Comparison of ENCODE assay signal across 9 cellular contexts in genomic region chr1:23977187-23977853, GRCh38. TPM values are rescaled to one million over a fixed set of nuclear protein-coding genes. Genes with fewer than 3 reads are reported as not detected.
DNase-seq lines count a peak whose midpoint lies in the region; ATAC-seq and TF ChIP-seq lines count a peak whose summit lies in the region.
"Had no signal": no experiment of that assay in that cellular context is flagged by ENCODE, and none has a peak within 500 bp of the region (broad histone marks: within the 10 kb centered on the region; RNA-seq: fewer than 3 reads in every experiment).

No MANE protein-coding gene starts in this region.

- H3K4me3 ChIP-seq in SU-DHL-6 (ENCODE audit: insufficient read depth, low read length, poor library complexity, severe bottlenecking) (peak overlapping the region; percentile 99), fibroblast of mammary gland (ENCODE audit: control insufficient read depth, low read depth, low read length) (peak overlapping the region; percentile 21), spleen (peak overlapping the region in 1 of 8 donors; percentile 21)

- no peak overlapping the region for H3K18ac ChIP-seq in H9 (ENCODE audit: insufficient read length, low read depth, low read length)

- H3K4ac ChIP-seq in H9 (ENCODE audit: low read depth, low read length): no peak overlapping the region

- H2BK5ac ChIP-seq in H9 (ENCODE audit: insufficient read length, low read length): no peak overlapping the region

- peaks cover 5% of the 10 kb centered on the region for H3K79me1 ChIP-seq in H9 (ENCODE audit: insufficient read depth, low read depth, low read length, poor library complexity, severe bottlenecking)

- H4K8ac ChIP-seq in H9 (replicated peaks; ENCODE audit: insufficient read length, low read depth, low read length): no peak overlapping the region

- H3K36me3 ChIP-seq in SU-DHL-6 (ENCODE audit: low read length) (peaks cover 56% of the 10 kb centered on the region), spleen (peaks cover 0 to 39% (median 24%) of the 10 kb centered on the region in 6 donors)

- no peaks in the 10 kb centered on the region for H3K9me3 ChIP-seq in H9 (ENCODE audit: control insufficient read depth, low read depth, low read length)
- no peaks in the 10 kb centered on the region for H3K9me3 ChIP-seq in SU-DHL-6 (ENCODE audit: insufficient read depth, low read length)
- H3K9me3 ChIP-seq in spleen: no peaks in the 10 kb centered on the region

- H2BK120ac ChIP-seq in H9 (ENCODE audit: low read depth, low read length, poor library complexity, severe bottlenecking): no peak overlapping the region

- peaks cover 68% of the 10 kb centered on the region for H3F3A ChIP-seq in SU-DHL-6 (ENCODE audit: insufficient read depth)

- H3K4me1 Mint-ChIP-seq in H9: peaks cover 40 to 56% of the 10 kb centered on the region in 2 experiments

- no peak overlapping the region for H3K23ac ChIP-seq in H9 (ENCODE audit: insufficient read length, low read depth, low read length)

- H3T11ph ChIP-seq in H9 (ENCODE audit: low read length): no peak overlapping the region

- peak overlapping the region in 1 of 3 experiments; percentile 77; a peak in 1 of 7 replicates for H3K27ac Mint-ChIP-seq in H9

- no peak overlapping the region for H2BK20ac ChIP-seq in H9 (ENCODE audit: low read depth, low read length, poor library complexity, severe bottlenecking)

- no peak overlapping the region for H2AK5ac ChIP-seq in H9 (ENCODE audit: insufficient read length, low read length)

- no peaks in the 10 kb centered on the region for H3K23me2 ChIP-seq in H9 (ENCODE audit: insufficient read length, low read depth, low read length, poor library complexity, severe bottlenecking)

- H4K5ac ChIP-seq in H9 (ENCODE audit: insufficient read length, low read depth, low read length): no peak overlapping the region

- H3K9ac ChIP-seq in H9 (ENCODE audit: extremely low read depth, insufficient read length, low read length) (no peak overlapping the region), SU-DHL-6 (ENCODE audit: low read length) (peak overlapping the region; percentile 99)

- H3K36me3 Mint-ChIP-seq in H9 (ENCODE audit: insufficient read depth in 1 of 3, low read depth in 3 of 3): peaks cover 38 to 68% (median 67%) of the 10 kb centered on the region in 3 experiments

- peaks cover 0 to 3% of the 10 kb centered on the region in 2 experiments; a peak in 1 of 5 replicates for H3K9me3 Mint-ChIP-seq in H9

- H3K27me3 ChIP-seq in H9 (ENCODE audit: insufficient read depth, low read length): no peaks in the 10 kb centered on the region
- H3K27me3 ChIP-seq in SU-DHL-6 (ENCODE audit: low read length): no peaks in the 10 kb centered on the region
- no peaks in the 10 kb centered on the region for H3K27me3 ChIP-seq in spleen (replicated peaks in 1 of 7)

- TF ChIP-seq CTCF in H9 (conservative IDR thresholded peaks at IDR 0.05) (no peak), SU-DHL-6 (IDR thresholded peaks at IDR 0.05; ENCODE audit: insufficient read depth, low read length, poor library complexity, severe bottlenecking) (no peak), fibroblast of mammary gland (conservative IDR thresholded peaks at IDR 0.05; ENCODE audit: control insufficient read depth, insufficient read depth, low read depth, low read length) (no peak), spleen (IDR thresholded peaks at IDR 0.05 in 8 of 11, conservative IDR thresholded peaks at IDR 0.05 in 3 of 11) (no peak)

- intact Hi-C loops in spleen (cut with DNase I; ENCODE audit: low total_unique reads): no loop called here

- no peak for TF ChIP-seq POLR2A in spleen (IDR thresholded peaks at IDR 0.05)

- WGBS in H9 (ENCODE audit: extremely low coverage, insufficient read length, low lambda C conversion rate): no CpG with 5 or more reads among the region's 4 CpGs
- 54 to 67% (median 57%) methylated on average over 4 of the region's 4 CpGs for WGBS in spleen, 5 donors

- no peak overlapping the region for H3K27ac ChIP-seq in H9 (ENCODE audit: insufficient read length, low read depth, low read length)
- peak overlapping the region; percentile 97 for H3K27ac ChIP-seq in SU-DHL-6 (ENCODE audit: low read depth, low read length)
- H3K27ac ChIP-seq in spleen: peak overlapping the region in 5 of 8 donors; percentile 16 to 98 (median 26)

- ATAC-seq in HG02884 (IDR thresholded peaks at IDR 0.05; ENCODE audit: unreplicated experiment): no peak
- ATAC-seq: left lobe of liver had no signal

- no peak overlapping the region for H3K56ac ChIP-seq in H9 (ENCODE audit: insufficient read length, low read depth, low read length)

- no peaks in the 10 kb centered on the region for H3K9me2 ChIP-seq in SU-DHL-6 (replicated peaks; ENCODE audit: insufficient read depth, low read length)

- H3K27me3 Mint-ChIP-seq in H9 (ENCODE audit: low read depth): peaks cover 1% of the 10 kb centered on the region; the same call in 1 of the 2 replicates

- no peak for DNase-seq in H9
- DNase-seq in fibroblast of mammary gland (ENCODE audit: low read depth): no peak
- DNase-seq in spleen: no peak
- no peak for DNase-seq in medulla oblongata (ENCODE audit: extremely low spot score)
- no peak for DNase-seq in NCI-H82 treated with DMSO at 0.1 percent for 48 hours (lab: John Stamatoyannopoulos, UW; ENCODE audit: unreplicated experiment)
- DNase-seq: NCI-H2081 had no signal

- H3K4me1 ChIP-seq in H9 (ENCODE audit: insufficient read depth, low read length): peaks cover 2% of the 10 kb centered on the region; the same call in 1 of the 2 replicates
- H3K4me1 ChIP-seq in spleen: peaks cover 30 to 85% (median 65%) of the 10 kb centered on the region in 6 donors

- peak overlapping the region; percentile 69 to 92 for H3K4me3 Mint-ChIP-seq in H9

- no peak overlapping the region for H2BK15ac ChIP-seq in H9 (ENCODE audit: low read depth, low read length)

- H3K4me2 ChIP-seq in H9 (ENCODE audit: insufficient read depth, insufficient read length, low read length) (no peak overlapping the region), SU-DHL-6 (ENCODE audit: low read depth, low read length, poor library complexity, severe bottlenecking) (peak overlapping the region; percentile 95)

- H4K20me1 ChIP-seq in H9 (ENCODE audit: control insufficient read depth, insufficient read depth, insufficient read length): no peaks in the 10 kb centered on the region
- peaks cover 35% of the 10 kb centered on the region for H4K20me1 ChIP-seq in SU-DHL-6 (ENCODE audit: low read depth, low read length)

- no peak overlapping the region for H4K91ac ChIP-seq in H9 (ENCODE audit: insufficient read length, low read depth, low read length)

- H2BK12ac ChIP-seq in H9 (ENCODE audit: insufficient read length, low read depth, low read length): no peak overlapping the region

- peaks cover 61% of the 10 kb centered on the region for H3K79me2 ChIP-seq in H9 (ENCODE audit: insufficient read depth, low read length)
- H3K79me2 ChIP-seq in SU-DHL-6 (ENCODE audit: insufficient read depth, low read length): peaks cover 78% of the 10 kb centered on the region

- H3K14ac ChIP-seq in H9 (ENCODE audit: insufficient read depth, low read length): no peak overlapping the region

- H2AFZ ChIP-seq in H9 (ENCODE audit: low read length): no peak overlapping the region
- H2AFZ ChIP-seq in SU-DHL-6 (ENCODE audit: low read depth, low read length, severe bottlenecking): no peak overlapping the region

RNA-seq across cellular contexts. Expression of gene SRSF10, which starts 2.8 kb away (rescaled TPM):
- 238 and 242 TPM in 2 replicates for total RNA-seq in H9 (2021)
- 100 to 1,000 TPM in 4 of 7 donors, 10 to 100 TPM in 3; 89.4 to 146 (median 102) TPM for total RNA-seq in spleen
- polyA plus RNA-seq in spleen: 10 to 100 TPM; 54.5 to 65.9 (median 64.0) TPM

RNA-seq across cellular contexts. Expression of gene PNRC2, which starts 17.7 kb away (rescaled TPM):
- total RNA-seq in H9 (2021) (86.0 and 87.6 TPM in 2 replicates), spleen (100 to 1,000 TPM in 6 of 7 donors, 10 to 100 TPM in 1; 87.3 to 127 (median 120) TPM)
- polyA plus RNA-seq in spleen: 100 to 1,000 TPM in 2 of 3 donors, 10 to 100 TPM in 1; 83.0 to 114 (median 111) TPM
